ENCODE assay signal across 1 cellular context in the genomic region with DNA sequence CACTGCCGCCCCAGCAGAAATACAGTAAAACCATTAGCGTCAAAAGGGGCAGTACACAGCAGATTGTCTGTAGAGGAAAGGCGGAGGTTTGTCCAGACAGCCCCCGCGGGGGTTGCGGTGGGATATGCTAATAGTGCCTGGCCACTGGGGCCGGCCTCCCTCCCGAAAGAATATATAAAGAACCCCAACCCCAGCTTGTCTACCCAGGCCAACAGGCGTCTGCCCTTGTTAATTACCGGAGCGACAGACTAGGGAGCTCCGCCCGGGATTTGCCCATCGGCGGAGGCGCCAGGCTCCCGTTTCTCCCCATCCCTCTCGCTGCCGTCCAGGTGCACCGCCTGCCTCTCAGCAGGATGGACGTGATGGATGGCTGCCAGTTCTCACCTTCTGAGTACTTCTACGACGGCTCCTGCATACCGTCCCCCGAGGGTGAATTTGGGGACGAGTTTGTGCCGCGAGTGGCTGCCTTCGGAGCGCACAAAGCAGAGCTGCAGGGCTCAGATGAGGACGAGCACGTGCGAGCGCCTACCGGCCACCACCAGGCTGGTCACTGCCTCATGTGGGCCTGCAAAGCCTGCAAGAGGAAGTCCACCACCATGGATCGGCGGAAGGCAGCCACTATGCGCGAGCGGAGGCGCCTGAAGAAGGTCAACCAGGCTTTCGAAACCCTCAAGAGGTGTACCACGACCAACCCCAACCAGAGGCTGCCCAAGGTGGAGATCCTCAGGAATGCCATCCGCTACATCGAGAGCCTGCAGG.
TF ChIP-seq lines count a peak whose summit lies in the region.

A gene (plus strand): TSS at position 202 of the 759 bp plus-strand sequence. CDS start 152 bp downstream, at position 354.

TF ChIP-seq in SK-N-SH treated with all-trans-retinoic acid at 6 μM for 48 hours, 23 proteins besides CTCF, POLR2A, EP300 and RAD21 (continued from another document):
- TF ChIP-seq, protein P1, sequence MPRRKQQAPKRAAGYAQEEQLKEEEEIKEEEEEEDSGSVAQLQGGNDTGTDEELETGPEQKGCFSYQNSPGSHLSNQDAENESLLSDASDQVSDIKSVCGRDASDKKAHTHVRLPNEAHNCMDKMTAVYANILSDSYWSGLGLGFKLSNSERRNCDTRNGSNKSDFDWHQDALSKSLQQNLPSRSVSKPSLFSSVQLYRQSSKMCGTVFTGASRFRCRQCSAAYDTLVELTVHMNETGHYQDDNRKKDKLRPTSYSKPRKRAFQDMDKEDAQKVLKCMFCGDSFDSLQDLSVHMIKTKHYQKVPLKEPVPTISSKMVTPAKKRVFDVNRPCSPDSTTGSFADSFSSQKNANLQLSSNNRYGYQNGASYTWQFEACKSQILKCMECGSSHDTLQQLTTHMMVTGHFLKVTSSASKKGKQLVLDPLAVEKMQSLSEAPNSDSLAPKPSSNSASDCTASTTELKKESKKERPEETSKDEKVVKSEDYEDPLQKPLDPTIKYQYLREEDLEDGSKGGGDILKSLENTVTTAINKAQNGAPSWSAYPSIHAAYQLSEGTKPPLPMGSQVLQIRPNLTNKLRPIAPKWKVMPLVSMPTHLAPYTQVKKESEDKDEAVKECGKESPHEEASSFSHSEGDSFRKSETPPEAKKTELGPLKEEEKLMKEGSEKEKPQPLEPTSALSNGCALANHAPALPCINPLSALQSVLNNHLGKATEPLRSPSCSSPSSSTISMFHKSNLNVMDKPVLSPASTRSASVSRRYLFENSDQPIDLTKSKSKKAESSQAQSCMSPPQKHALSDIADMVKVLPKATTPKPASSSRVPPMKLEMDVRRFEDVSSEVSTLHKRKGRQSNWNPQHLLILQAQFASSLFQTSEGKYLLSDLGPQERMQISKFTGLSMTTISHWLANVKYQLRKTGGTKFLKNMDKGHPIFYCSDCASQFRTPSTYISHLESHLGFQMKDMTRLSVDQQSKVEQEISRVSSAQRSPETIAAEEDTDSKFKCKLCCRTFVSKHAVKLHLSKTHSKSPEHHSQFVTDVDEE (CRISPR knock-in tag; IDR thresholded peaks at IDR 0.05): no peak
- TF ChIP-seq SNAI2 (CRISPR knock-in tag; IDR thresholded peaks at IDR 0.05) (no peak), BACH2 (CRISPR knock-in tag; IDR thresholded peaks at IDR 0.05; ENCODE audit: borderline replicate concordance) (no peak), ZNF70 (CRISPR knock-in tag; IDR thresholded peaks at IDR 0.05) (no peak)
- TF ChIP-seq, protein P2, sequence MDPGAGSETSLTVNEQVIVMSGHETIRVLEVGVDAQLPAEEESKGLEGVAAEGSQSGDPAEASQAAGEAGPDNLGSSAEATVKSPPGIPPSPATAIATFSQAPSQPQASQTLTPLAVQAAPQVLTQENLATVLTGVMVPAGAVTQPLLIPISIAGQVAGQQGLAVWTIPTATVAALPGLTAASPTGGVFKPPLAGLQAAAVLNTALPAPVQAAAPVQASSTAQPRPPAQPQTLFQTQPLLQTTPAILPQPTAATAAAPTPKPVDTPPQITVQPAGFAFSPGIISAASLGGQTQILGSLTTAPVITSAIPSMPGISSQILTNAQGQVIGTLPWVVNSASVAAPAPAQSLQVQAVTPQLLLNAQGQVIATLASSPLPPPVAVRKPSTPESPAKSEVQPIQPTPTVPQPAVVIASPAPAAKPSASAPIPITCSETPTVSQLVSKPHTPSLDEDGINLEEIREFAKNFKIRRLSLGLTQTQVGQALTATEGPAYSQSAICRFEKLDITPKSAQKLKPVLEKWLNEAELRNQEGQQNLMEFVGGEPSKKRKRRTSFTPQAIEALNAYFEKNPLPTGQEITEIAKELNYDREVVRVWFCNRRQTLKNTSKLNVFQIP (CRISPR knock-in tag; IDR thresholded peaks at IDR 0.05; ENCODE audit: borderline replicate concordance, low read depth): no peak
TF ChIP-seq in SK-N-SH treated with all-trans-retinoic acid at 6 μM for 48 hours: peak in this region for 0.
